8 cellular contexts compared by ENCODE assay signal in genomic region chr7:157411580-157411979, GRCh38.
DNase-seq lines count a peak whose midpoint lies in the region; ATAC-seq lines count a peak whose summit lies in the region.
"Had no signal": no experiment of that assay in that cellular context is flagged by ENCODE, and none has a peak within 500 bp of the region (broad histone marks: within the 10 kb centered on the region; RNA-seq: fewer than 3 reads in every experiment).

No MANE protein-coding gene starts in this region.

- H3K9me3 Mint-ChIP-seq in central memory CD8-positive, alpha-beta T cell, result no peaks in the 10 kb centered on the region

- H3K36me3 Mint-ChIP-seq in central memory CD8-positive, alpha-beta T cell (ENCODE audit: insufficient read depth), result peaks cover 5% of the 10 kb centered on the region

- ATAC-seq in HG02885 (IDR thresholded peaks at IDR 0.05; ENCODE audit: poor library complexity, unreplicated experiment) (peak; percentile 90), GM18909 (IDR thresholded peaks at IDR 0.05; ENCODE audit: poor library complexity, unreplicated experiment) (no peak), GM18873 (IDR thresholded peaks at IDR 0.05; ENCODE audit: low FRiP score, unreplicated experiment) (no peak), GM18868 (IDR thresholded peaks at IDR 0.05; ENCODE audit: unreplicated experiment) (no peak)
- ATAC-seq in central memory CD8-positive, alpha-beta T cell (replicated peaks; ENCODE audit: extremely low read depth, poor library complexity, severe bottlenecking), result peak; percentile 81
- ATAC-seq: psoas muscle had no signal

- no peaks in the 10 kb centered on the region for H3K27me3 Mint-ChIP-seq in central memory CD8-positive, alpha-beta T cell

- H3K4me1 Mint-ChIP-seq in central memory CD8-positive, alpha-beta T cell, result peaks cover 11% of the 10 kb centered on the region

- peak overlapping the region; percentile 62 for H3K4me3 Mint-ChIP-seq in central memory CD8-positive, alpha-beta T cell

- DNase-seq in T-helper 9 cell, result peak; percentile 48
- peak; percentile 33 to 48 for DNase-seq in central memory CD8-positive, alpha-beta T cell (ENCODE audit: low spot score in 2 of 2)
- DNase-seq in stimulated activated CD4-positive, alpha-beta T cell treated with anti-CD3 and anti-CD28 coated beads, Interleukin-4, amount 100 ng/mL, for 4 hours, result peak; percentile 23 to 25

- peak overlapping the region; percentile 91 for H3K27ac Mint-ChIP-seq in central memory CD8-positive, alpha-beta T cell (ENCODE audit: low read depth)

Comparison
In these comparisons a context has a peak if more than half of its experiments do, and no peak if none do; other contexts are left out.
1. ATAC-seq: peak in HG02885 (single experiment) and central memory CD8-positive, alpha-beta T cell (single experiment); none in GM18909 (single experiment), GM18873 (single experiment) and GM18868 (single experiment).
2. Peak in every context shown above with its lines, with median percentiles within 50 percentile points of each other: DNase-seq.